In genomic region chr14:63752449-63753169, GRCh38 we compare ENCODE assay signal across 13 cellular contexts. TPM values are rescaled to one million over a fixed set of nuclear protein-coding genes. Genes with fewer than 3 reads are reported as not detected.
DNase-seq lines count a peak whose midpoint lies in the region; ATAC-seq and TF ChIP-seq lines count a peak whose summit lies in the region.
"Had no signal": no experiment of that assay in that cellular context is flagged by ENCODE, and none has a peak within 500 bp of the region (broad histone marks: within the 10 kb centered on the region; RNA-seq: fewer than 3 reads in every experiment).

No MANE protein-coding gene starts in this region.

- no peaks in the 10 kb centered on the region for H3K36me3 Mint-ChIP-seq in activated T-helper 17 cell treated with anti-CD3 and anti-CD28 coated beads, Interleukin-2, amount 50 U/mL, for 72 hours (ENCODE audit: low read depth)
- H3K36me3 Mint-ChIP-seq in endothelial cell (ENCODE audit: low read depth, unreplicated experiment) = no peaks in the 10 kb centered on the region
- H3K36me3 Mint-ChIP-seq: stimulated activated effector memory CD8-positive, alpha-beta T cell treated with anti-CD3 and anti-CD28 coated beads, Interleukin-12 subunit alpha, Interleukin-12 subunit beta, amount 100 ng/mL, for 72 hours had no signal

- ATAC-seq in HCT116 (no peak), GM18517 (IDR thresholded peaks at IDR 0.05; ENCODE audit: unreplicated experiment) (no peak)
- no peak for ATAC-seq in activated T-helper 17 cell treated with anti-CD3 and anti-CD28 coated beads, Interleukin-2, amount 50 U/mL, for 72 hours (replicated peaks)
- ATAC-seq: stimulated activated effector memory CD8-positive, alpha-beta T cell treated with anti-CD3 and anti-CD28 coated beads, Interleukin-12 subunit alpha, Interleukin-12 subunit beta, amount 100 ng/mL, for 72 hours had no signal

- no peaks in the 10 kb centered on the region for H3K27me3 Mint-ChIP-seq in activated T-helper 17 cell treated with anti-CD3 and anti-CD28 coated beads, Interleukin-2, amount 50 U/mL, for 72 hours
- H3K27me3 Mint-ChIP-seq in endothelial cell (ENCODE audit: unreplicated experiment) = no peaks in the 10 kb centered on the region

- intact Hi-C loops in HCT116 (cut with micrococcal nuclease) = no loop called here
- intact Hi-C loops in colonic mucosa (cut with DNase I) = no loop called here

- no peaks in the 10 kb centered on the region for H3K79me2 ChIP-seq in HCT116 (ENCODE audit: insufficient read depth, low read length)

- no peaks in the 10 kb centered on the region for H3K9me2 ChIP-seq in HCT116 (ENCODE audit: insufficient read depth)

- no peak for DNase-seq in HCT116 (ENCODE audit: low read depth, low spot score)
- DNase-seq in NOMO-1 treated with dmso at 0.1 percent for 144 hours (lab: John Stamatoyannopoulos, UW; ENCODE audit: unreplicated experiment) = peak; percentile 49
- peak; percentile 26 for DNase-seq in colonic mucosa
- peak; percentile 64 for DNase-seq in pons (ENCODE audit: low spot score)
- DNase-seq in endothelial cell (ENCODE audit: low spot score) = no peak
- DNase-seq: DMS153, hippocampal formation, KG1, NCI-H524 had no signal

- no peaks in the 10 kb centered on the region for H3K36me3 ChIP-seq in HCT116 (ENCODE audit: control insufficient read depth in 1 of 2, insufficient read depth in 2 of 2, low read length in 2 of 2)
- no peaks in the 10 kb centered on the region for H3K36me3 ChIP-seq in colonic mucosa

- RAD21 ChIA-PET in HCT116 (lab: Charles Lee; ENCODE audit: low non-redundant PET in 1 of 2, low total read pairs in 2 of 2, uncharacterized antibody in 2 of 2, unreplicated experiment in 2 of 2) = no interaction called here

- no peaks in the 10 kb centered on the region for H3K27me3 ChIP-seq in HCT116 (ENCODE audit: insufficient read depth, low read length)
- no peaks in the 10 kb centered on the region for H3K27me3 ChIP-seq in colonic mucosa

- peak overlapping the region; percentile 71 for H2AFZ ChIP-seq in HCT116 (ENCODE audit: low read depth, low read length, poor library complexity, severe bottlenecking)

- no peak for TF ChIP-seq POLR2A in HCT116 (IDR thresholded peaks at IDR 0.05; ENCODE audit: borderline replicate concordance, extremely low read depth, insufficient read depth, insufficient read length)

- peaks cover 4 to 14% of the 10 kb centered on the region in 2 experiments; a peak in 3 of 4 replicates for H3K4me1 ChIP-seq in HCT116 (ENCODE audit: control insufficient read depth in 1 of 2, insufficient read depth in 2 of 2, low read length in 2 of 2)
- H3K4me1 ChIP-seq in colonic mucosa = no peaks in the 10 kb centered on the region

- no peaks in the 10 kb centered on the region for H3K9me3 ChIP-seq in HCT116 (ENCODE audit: control insufficient read depth in 1 of 2, insufficient read depth in 1 of 2, low read depth in 1 of 2, low read length in 2 of 2)
- no peaks in the 10 kb centered on the region for H3K9me3 ChIP-seq in colonic mucosa

- H3K9ac ChIP-seq in HCT116 (ENCODE audit: low read length) (no peak overlapping the region), colonic mucosa (ENCODE audit: low read depth in 2 of 2, low read length in 2 of 2) (no peak overlapping the region)

- H3K4me2 ChIP-seq in HCT116 (ENCODE audit: low read length) = no peak overlapping the region

- POLR2A ChIA-PET in HCT116 (lab: Charles Lee) = no interaction called here

- TF ChIP-seq RAD21 in HCT116 (IDR thresholded peaks at IDR 0.05; ENCODE audit: low read depth) = no peak

- no peaks in the 10 kb centered on the region for H4K20me1 ChIP-seq in HCT116 (ENCODE audit: insufficient read depth)

- CTCF ChIA-PET in HCT116 (lab: Charles Lee) = no interaction called here

- H3K4me3 Mint-ChIP-seq in activated T-helper 17 cell treated with anti-CD3 and anti-CD28 coated beads, Interleukin-2, amount 50 U/mL, for 72 hours = no peak overlapping the region
- H3K4me3 Mint-ChIP-seq in endothelial cell (ENCODE audit: unreplicated experiment) = no peak overlapping the region
- H3K4me3 Mint-ChIP-seq: stimulated activated effector memory CD8-positive, alpha-beta T cell treated with anti-CD3 and anti-CD28 coated beads, Interleukin-12 subunit alpha, Interleukin-12 subunit beta, amount 100 ng/mL, for 72 hours had no signal

- no peak overlapping the region for H3K27ac ChIP-seq in HCT116 (ENCODE audit: low read depth, low read length)
- H3K27ac ChIP-seq in colonic mucosa = no peak overlapping the region
- H3K27ac ChIP-seq: coronary artery had no signal

- no TSS peak for BruUV-seq in HCT116 (replicated peaks; lab: Mats Ljungman, UMichigan)

- H3K4me1 Mint-ChIP-seq in activated T-helper 17 cell treated with anti-CD3 and anti-CD28 coated beads, Interleukin-2, amount 50 U/mL, for 72 hours = no peaks in the 10 kb centered on the region
- H3K4me1 Mint-ChIP-seq in endothelial cell (ENCODE audit: unreplicated experiment) = no peaks in the 10 kb centered on the region
- H3K4me1 Mint-ChIP-seq: stimulated activated effector memory CD8-positive, alpha-beta T cell treated with anti-CD3 and anti-CD28 coated beads, Interleukin-12 subunit alpha, Interleukin-12 subunit beta, amount 100 ng/mL, for 72 hours had no signal

- TF ChIP-seq CTCF in HCT116 (IDR thresholded peaks at IDR 0.05 in 2 of 3, conservative IDR thresholded peaks at IDR 0.05 in 1 of 3; ENCODE audit: borderline replicate concordance in 1 of 3, insufficient read depth in 1 of 3, low read depth in 2 of 3, low read length in 2 of 3) = no peak
- TF ChIP-seq CTCF in colonic mucosa (IDR thresholded peaks at IDR 0.05) = no peak
- no peak for TF ChIP-seq CTCF in endothelial cell (IDR thresholded peaks at IDR 0.05; ENCODE audit: unreplicated experiment)

- H3K27ac Mint-ChIP-seq in activated T-helper 17 cell treated with anti-CD3 and anti-CD28 coated beads, Interleukin-2, amount 50 U/mL, for 72 hours = no peak overlapping the region
- no peak overlapping the region for H3K27ac Mint-ChIP-seq in endothelial cell (ENCODE audit: unreplicated experiment)
- H3K27ac Mint-ChIP-seq: stimulated activated effector memory CD8-positive, alpha-beta T cell treated with anti-CD3 and anti-CD28 coated beads, Interleukin-12 subunit alpha, Interleukin-12 subunit beta, amount 100 ng/mL, for 72 hours had no signal

- no peaks in the 10 kb centered on the region for H3K9me3 Mint-ChIP-seq in activated T-helper 17 cell treated with anti-CD3 and anti-CD28 coated beads, Interleukin-2, amount 50 U/mL, for 72 hours
- H3K9me3 Mint-ChIP-seq in endothelial cell (ENCODE audit: unreplicated experiment) = no peaks in the 10 kb centered on the region
- H3K9me3 Mint-ChIP-seq: stimulated activated effector memory CD8-positive, alpha-beta T cell treated with anti-CD3 and anti-CD28 coated beads, Interleukin-12 subunit alpha, Interleukin-12 subunit beta, amount 100 ng/mL, for 72 hours had no signal

- no peak overlapping the region for H3K4me3 ChIP-seq in HCT116 (replicated peaks in 1 of 2; ENCODE audit: low read depth in 1 of 2, low read length in 2 of 2)
- H3K4me3 ChIP-seq in colonic mucosa = no peak overlapping the region
- H3K4me3 ChIP-seq: coronary artery had no signal

TF ChIP-seq in HCT116, 20 proteins besides CTCF, POLR2A, EP300 and RAD21:
- TF ChIP-seq JUND (IDR thresholded peaks at IDR 0.05) (no peak), ZFX (IDR thresholded peaks at IDR 0.05) (no peak), EGR1 (IDR thresholded peaks at IDR 0.05; ENCODE audit: low read depth) (no peak)

RNA-seq across cellular contexts. Expression of gene SGPP1, which starts 24.7 kb away (rescaled TPM):
- total RNA-seq in HCT116 (2021; ENCODE audit: unreplicated experiment) (17.7 TPM), colonic mucosa (10 to 100 TPM; 10.5 to 20.0 TPM), endothelial cell (ENCODE audit: unreplicated experiment) (7.9 TPM)
- polyA plus RNA-seq in HCT116 (2012) = 4.5 and 5.9 TPM in 2 replicates
- 10 to 100 TPM in 1 of 2 donors, 1 to 10 TPM in 1; 7.7 to 11.1 TPM for total RNA-seq in activated T-helper 17 cell treated with anti-CD3 and anti-CD28 coated beads, Interleukin-2, amount 50 U/mL, for 72 hours

Comparison
In these comparisons a context has a peak if more than half of its experiments do, and no peak if none do; other contexts are left out.
1. DNase-seq: peak in NOMO-1 treated with dmso at 0.1 percent for 144 hours (single experiment), colonic mucosa (single experiment) and pons (single experiment); none in HCT116 (single experiment) and endothelial cell (single experiment).